9 cellular contexts compared by ENCODE assay signal in the genomic region with DNA sequence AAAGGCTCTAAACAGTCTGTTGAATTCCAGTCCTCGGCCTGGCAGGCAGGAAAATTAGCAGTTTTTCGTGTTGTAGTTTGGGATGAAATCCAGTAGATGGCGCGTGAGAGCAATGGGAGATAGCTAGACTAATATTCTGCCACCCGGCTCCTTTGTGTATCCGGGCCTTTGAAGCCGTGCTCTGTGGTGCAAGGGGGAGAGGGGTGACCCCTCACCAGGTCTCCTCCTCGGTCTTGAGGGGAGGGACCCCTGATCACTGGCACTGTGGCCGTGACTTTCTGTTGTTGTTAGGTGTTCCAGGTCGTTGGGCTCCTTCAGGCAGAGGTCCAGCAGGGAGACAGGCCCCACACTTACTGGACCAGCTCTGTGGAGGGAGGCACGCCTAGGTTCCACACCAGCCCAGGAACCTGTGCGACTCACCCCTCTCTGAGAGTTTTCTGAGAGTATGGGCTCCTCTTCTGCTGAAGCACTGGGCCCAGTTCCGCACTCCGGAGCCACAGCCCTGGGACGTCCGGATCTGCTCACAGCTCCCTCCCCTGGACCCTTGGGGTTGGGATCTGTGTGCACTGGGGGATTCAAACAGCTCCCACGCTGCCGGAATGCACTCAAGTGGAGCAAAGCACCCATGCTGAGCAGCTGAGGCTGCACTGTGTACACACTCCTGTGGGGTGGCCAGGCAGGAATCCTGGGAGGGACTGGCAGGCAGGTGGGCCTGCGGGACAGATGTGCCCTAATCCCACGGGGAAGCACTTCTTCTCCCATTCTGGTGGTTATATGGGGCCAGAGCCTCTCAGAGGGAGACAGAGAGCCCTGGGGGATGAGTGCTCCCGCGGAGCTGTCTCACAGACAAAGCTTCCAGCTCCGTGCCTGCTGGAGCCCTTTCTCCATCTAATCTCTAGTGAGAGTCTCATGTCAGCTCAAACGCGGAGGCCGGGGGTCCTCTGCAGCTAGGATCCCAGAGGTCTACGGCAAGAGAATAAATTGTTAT. TPM values are rescaled to one million over a fixed set of nuclear protein-coding genes. Genes with fewer than 3 reads are reported as not detected.
DNase-seq lines count a peak whose midpoint lies in the region; ATAC-seq and TF ChIP-seq lines count a peak whose summit lies in the region.
"Had no signal": no experiment of that assay in that cellular context is flagged by ENCODE, and none has a peak within 500 bp of the region (broad histone marks: within the 10 kb centered on the region; RNA-seq: fewer than 3 reads in every experiment).

No MANE protein-coding gene starts in this region.

- intact Hi-C loops in left lung (cut with DNase I): loop anchor here in 1 of 2 donors (10.0 kb wide), 1 partner anchor 361 kb away; no protein-coding TSS in a partner anchor

- TF ChIP-seq CTCF in left lung (IDR thresholded peaks at IDR 0.05): peak; percentile 69 to 83

- no peaks in the 10 kb centered on the region for H3K27me3 ChIP-seq in left lung

- DNase-seq in DMS114 treated with DMSO at 0.1 percent for 48 hours (lab: John Stamatoyannopoulos, UW; ENCODE audit: unreplicated experiment) (peak; percentile 73), NCI-H524 treated with DMSO at 0.1 percent for 48 hours (lab: John Stamatoyannopoulos, UW) (peak; percentile 63), dermis blood vessel endothelial cell (peak; percentile 70), left lung (no peak)
- peak; percentile 63 for DNase-seq in activated CD4-positive, alpha-beta T cell treated with anti-CD3 and anti-CD28 coated beads for 48 hours
- DNase-seq in stimulated activated CD4-positive, alpha-beta T cell treated with anti-CD3 and anti-CD28 coated beads, TNF-alpha, amount 100 ng/mL, for 24 hours (ENCODE audit: low read depth in 3 of 3): peak; percentile 22 to 33 (median 31)

- H3K4me1 ChIP-seq in left lung: no peaks in the 10 kb centered on the region

- H3K36me3 ChIP-seq in left lung: peaks cover 0 to 9% of the 10 kb centered on the region in 2 donors

- ATAC-seq in HG03196 (IDR thresholded peaks at IDR 0.05; ENCODE audit: unreplicated experiment) (peak; percentile 61), left lung (peak; percentile 87), HG02763 (IDR thresholded peaks at IDR 0.05; ENCODE audit: unreplicated experiment) (no peak)

- H3K27ac ChIP-seq in left lung: no peak overlapping the region

- peaks cover 0 to 7% of the 10 kb centered on the region in 2 donors for H3K9me3 ChIP-seq in left lung

- H3K4me3 ChIP-seq in left lung: no peak overlapping the region

RNA-seq across cellular contexts. Expression of a gene that starts 8.8 kb away (rescaled TPM):
- total RNA-seq in dermis blood vessel endothelial cell (not detected in 2 replicates), left lung (100 to 1,000 TPM; 130 to 181 TPM)
- total RNA-seq: activated CD8-positive, alpha-beta memory T cell treated with anti-CD3 and anti-CD28 coated beads for 36 hours had no signal

RNA-seq across cellular contexts. Expression of a gene that starts 30.6 kb away (rescaled TPM):
- total RNA-seq in dermis blood vessel endothelial cell (not detected in 2 replicates), left lung (not detected)
- total RNA-seq: activated CD8-positive, alpha-beta memory T cell treated with anti-CD3 and anti-CD28 coated beads for 36 hours had no signal

Comparison
In these comparisons a context has a peak if more than half of its experiments do, and no peak if none do; other contexts are left out.
1. DNase-seq: peak in DMS114 treated with DMSO at 0.1 percent for 48 hours (single experiment), NCI-H524 treated with DMSO at 0.1 percent for 48 hours (single experiment), activated CD4-positive, alpha-beta T cell treated with anti-CD3 and anti-CD28 coated beads for 48 hours (single experiment), dermis blood vessel endothelial cell (single experiment) and stimulated activated CD4-positive, alpha-beta T cell treated with anti-CD3 and anti-CD28 coated beads, TNF-alpha, amount 100 ng/mL, for 24 hours (3 of 3); none in left lung (0 of 2).
2. RNA of a gene that starts 8.8 kb away (total RNA-seq): 130 to 181 TPM in left lung; not detected in dermis blood vessel endothelial cell; every median in the first group is over 100 times any median in the second.